In the genomic region with DNA sequence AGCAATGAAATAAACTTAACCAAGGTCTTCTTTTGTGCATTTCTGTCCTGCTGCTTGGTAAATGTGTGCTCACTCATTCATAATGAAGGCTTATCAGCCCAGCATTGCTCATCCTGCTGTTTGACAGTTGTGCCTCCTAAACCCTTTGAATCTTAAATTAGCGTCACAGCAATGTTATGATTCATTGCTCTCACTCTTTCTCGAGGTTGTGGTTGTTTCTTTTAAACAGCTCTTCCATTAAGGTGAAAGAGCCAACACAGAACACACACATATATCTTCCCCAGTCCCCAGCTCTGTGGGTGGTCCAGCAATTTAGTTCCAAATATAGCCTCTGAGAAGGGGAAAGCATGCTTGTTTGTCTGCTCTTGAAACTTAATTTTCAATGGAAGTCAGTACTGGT, we compare ENCODE assay signal across 10 cellular contexts.
DNase-seq lines count a peak whose midpoint lies in the region; ATAC-seq and TF ChIP-seq lines count a peak whose summit lies in the region.
"Had no signal": no experiment of that assay in that cellular context is flagged by ENCODE, and none has a peak within 500 bp of the region (broad histone marks: within the 10 kb centered on the region; RNA-seq: fewer than 3 reads in every experiment).

No MANE protein-coding gene starts in this region.

- 61% methylated on average over 2 of the region's 2 CpGs for WGBS in mammary epithelial cell (ENCODE audit: low coverage, missing lambda C conversion rate)

- no peaks in the 10 kb centered on the region for H3K9me3 ChIP-seq in mammary epithelial cell (replicated peaks; ENCODE audit: insufficient read depth, low read length)
- H3K9me3 ChIP-seq: ascending aorta, thoracic aorta had no signal

- DNase-seq in GM03348 (ENCODE audit: low spot score) (peak; percentile 16), HT1080 (ENCODE audit: low read depth) (peak; percentile 73), mammary epithelial cell (peak; percentile 41), retina (peak; percentile 30), GM13976 (ENCODE audit: low spot score) (no peak)

- H2AFZ ChIP-seq in mammary epithelial cell (ENCODE audit: low read depth, low read length), result no peak overlapping the region
- H2AFZ ChIP-seq: GM23338 had no signal

- H3K79me2 ChIP-seq in mammary epithelial cell (ENCODE audit: insufficient read depth, low read length), result no peaks in the 10 kb centered on the region

- in situ Hi-C loops in mammary epithelial cell (cut with MboI; ENCODE audit: low sequenced_read_pairs in 2 of 2) (no loop called here), GM13976 (cut with MboI; ENCODE audit: low sequenced_read_pairs, unreplicated experiment) (no loop called here)

- no peak for ATAC-seq in HG03520 (IDR thresholded peaks at IDR 0.05; ENCODE audit: unreplicated experiment)
- ATAC-seq in HG02798 (IDR thresholded peaks at IDR 0.05; ENCODE audit: poor library complexity, unreplicated experiment), result no peak
- ATAC-seq: GM23338 had no signal

- dilution Hi-C loops in mammary epithelial cell (cut with HindIII; ENCODE audit: low sequenced_read_pairs), result no loop called here

- H3K36me3 ChIP-seq in mammary epithelial cell (ENCODE audit: insufficient read depth, low read length), result no peaks in the 10 kb centered on the region
- H3K36me3 ChIP-seq: ascending aorta, thoracic aorta had no signal

- no peaks in the 10 kb centered on the region for H4K20me1 ChIP-seq in mammary epithelial cell (ENCODE audit: insufficient read depth, low read length)

- no peaks in the 10 kb centered on the region for H3K4me1 ChIP-seq in mammary epithelial cell (ENCODE audit: insufficient read depth, low read length)
- H3K4me1 ChIP-seq: ascending aorta had no signal

- BruUV-seq in mammary epithelial cell (replicated peaks; lab: Mats Ljungman, UMichigan), result no TSS peak

- H3K4me2 ChIP-seq in mammary epithelial cell (ENCODE audit: insufficient read depth, low read depth, low read length), result no peak overlapping the region
- H3K4me2 ChIP-seq: GM23338 had no signal

- TF ChIP-seq CTCF in mammary epithelial cell (conservative IDR thresholded peaks at IDR 0.05 in 1 of 2, IDR thresholded peaks at IDR 0.05 in 1 of 2; ENCODE audit: extremely low read depth in 1 of 2, insufficient read depth in 1 of 2, low read depth in 1 of 2, low read length in 2 of 2) (no peak), GM13976 (IDR thresholded peaks at IDR 0.05; ENCODE audit: borderline replicate concordance, control extremely low read depth, extremely low read depth, insufficient read depth, missing control alignments) (no peak)

- CTCF ChIA-PET in mammary epithelial cell (lab: Charles Lee; ENCODE audit: low non-redundant PET), result no interaction called here

- no peak overlapping the region for H3K4me3 ChIP-seq in mammary epithelial cell (replicated peaks in 1 of 3; ENCODE audit: insufficient read depth in 1 of 3, low read depth in 2 of 3, low read length in 3 of 3)
- H3K4me3 ChIP-seq: ascending aorta, GM23338, thoracic aorta had no signal

- no peak overlapping the region for H3K9ac ChIP-seq in mammary epithelial cell (ENCODE audit: insufficient read depth, low read length)

- intact Hi-C loops in mammary epithelial cell (cut with micrococcal nuclease), result loop anchor here (5.0 kb wide), 1 partner anchor 51 kb away; no protein-coding TSS in a partner anchor

- no peak overlapping the region for H3K27ac ChIP-seq in mammary epithelial cell (ENCODE audit: insufficient read depth, low read depth, low read length)
- H3K27ac ChIP-seq: ascending aorta, thoracic aorta had no signal

- no peaks in the 10 kb centered on the region for H3K27me3 ChIP-seq in mammary epithelial cell (ENCODE audit: insufficient read depth, low read length)
- H3K27me3 ChIP-seq: ascending aorta had no signal
